ENCODE assay signal across 1 cellular context in genomic region chr11:47642099-47642855, GRCh38.
TF ChIP-seq lines count a peak whose summit lies in the region.

Gene MTCH2, minus strand, starts transcription at chr11:47642559. Its CDS starts 94 bp downstream, at chr11:47642465.

TF ChIP-seq in K562, 482 proteins besides CTCF, POLR2A, EP300 and RAD21 (continued from another document):
- TF ChIP-seq SPI1 (IDR thresholded peaks at IDR 0.05; ENCODE audit: borderline replicate concordance, low read depth, low read length) (no peak), SMAD3 (CRISPR knock-in tag; conservative IDR thresholded peaks at IDR 0.05) (no peak), HDGF (IDR thresholded peaks at IDR 0.05) (no peak), SRF (CRISPR knock-in tag; IDR thresholded peaks at IDR 0.05) (no peak), PHB (CRISPR knock-in tag; IDR thresholded peaks at IDR 0.05) (no peak), CCNT2 (IDR thresholded peaks at IDR 0.05; ENCODE audit: borderline replicate concordance, extremely low read depth, insufficient read length, low read depth, low read length) (peak; percentile 92), HLTF (IDR thresholded peaks at IDR 0.05) (peak; percentile 45; the same call in 1 of the 2 replicates), FOXP1 (CRISPR knock-in tag; IDR thresholded peaks at IDR 0.05) (peak; percentile 90), HOMEZ (CRISPR knock-in tag; IDR thresholded peaks at IDR 0.05) (no peak), MYNN (IDR thresholded peaks at IDR 0.05) (no peak), MYNN (CRISPR knock-in tag; IDR thresholded peaks at IDR 0.05) (no peak), SRSF7 (optimal IDR thresholded peaks at IDR 0.05; ENCODE audit: low read depth, low read length) (no peak), RBFOX2 (IDR thresholded peaks at IDR 0.05; ENCODE audit: low read depth, low read length) (peak; percentile 98), ZNF282 (CRISPR knock-in tag; IDR thresholded peaks at IDR 0.05) (0 out of 2 replicates have a peak, but pooled peaks have one; percentile 76), NCOR1 (IDR thresholded peaks at IDR 0.05) (peak; percentile 15; the same call in 1 of the 2 replicates), KLF16 (IDR thresholded peaks at IDR 0.05) (peak; percentile 59; the same call in 1 of the 2 replicates), RFX5 (IDR thresholded peaks at IDR 0.05; ENCODE audit: low read depth, low read length) (no peak), DPF2 (IDR thresholded peaks at IDR 0.05) (no peak; the same call in 1 of the 2 replicates), CTCFL (IDR thresholded peaks at IDR 0.05; ENCODE audit: borderline replicate concordance, insufficient read depth, low read depth, low read length, poor library complexity, severe bottlenecking) (peak; percentile 98), E2F8 (IDR thresholded peaks at IDR 0.05; ENCODE audit: low read depth, partially characterized antibody) (peak; percentile 31), RBM22 (IDR thresholded peaks at IDR 0.05; ENCODE audit: low read depth, low read length, poor library complexity, severe bottlenecking) (peak; percentile 57), RBM34 (IDR thresholded peaks at IDR 0.05; ENCODE audit: borderline replicate concordance, insufficient read depth, low read length) (no peak), ZBTB7A (IDR thresholded peaks at IDR 0.05; ENCODE audit: borderline replicate concordance, control insufficient read depth, low read depth, low read length) (peak; percentile 16; the same call in 1 of the 2 replicates), ZNF143 (CRISPR knock-in tag; IDR thresholded peaks at IDR 0.05) (peak; percentile 58; the same call in 1 of the 2 replicates), THRB (CRISPR knock-in tag; conservative IDR thresholded peaks at IDR 0.05) (no peak), ZNF445 (CRISPR knock-in tag; IDR thresholded peaks at IDR 0.05; ENCODE audit: low read depth) (no peak), ZNF239 (CRISPR knock-in tag; IDR thresholded peaks at IDR 0.05) (no peak), TCF7 (IDR thresholded peaks at IDR 0.05; ENCODE audit: borderline replicate concordance) (no peak), FOXK2 (conservative IDR thresholded peaks at IDR 0.05 in 1 of 2, IDR thresholded peaks at IDR 0.05 in 1 of 2; ENCODE audit: low read depth in 2 of 2) (peak in 1 of 2 experiments; percentile 76; a peak in 2 of 4 replicates), TAF1 (IDR thresholded peaks at IDR 0.05; ENCODE audit: control insufficient read depth, extremely low read depth, insufficient read depth, low read length, severe bottlenecking) (peak; percentile 91), SMAD1 (IDR thresholded peaks at IDR 0.05; ENCODE audit: low read depth, low read length, partially characterized antibody) (peak; percentile 15)
- TF ChIP-seq, protein P1, sequence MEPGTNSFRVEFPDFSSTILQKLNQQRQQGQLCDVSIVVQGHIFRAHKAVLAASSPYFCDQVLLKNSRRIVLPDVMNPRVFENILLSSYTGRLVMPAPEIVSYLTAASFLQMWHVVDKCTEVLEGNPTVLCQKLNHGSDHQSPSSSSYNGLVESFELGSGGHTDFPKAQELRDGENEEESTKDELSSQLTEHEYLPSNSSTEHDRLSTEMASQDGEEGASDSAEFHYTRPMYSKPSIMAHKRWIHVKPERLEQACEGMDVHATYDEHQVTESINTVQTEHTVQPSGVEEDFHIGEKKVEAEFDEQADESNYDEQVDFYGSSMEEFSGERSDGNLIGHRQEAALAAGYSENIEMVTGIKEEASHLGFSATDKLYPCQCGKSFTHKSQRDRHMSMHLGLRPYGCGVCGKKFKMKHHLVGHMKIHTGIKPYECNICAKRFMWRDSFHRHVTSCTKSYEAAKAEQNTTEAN (CRISPR knock-in tag; IDR thresholded peaks at IDR 0.05) = 0 out of 2 replicates have a peak, but pooled peaks have one; percentile 36
- TF ChIP-seq, protein P2, sequence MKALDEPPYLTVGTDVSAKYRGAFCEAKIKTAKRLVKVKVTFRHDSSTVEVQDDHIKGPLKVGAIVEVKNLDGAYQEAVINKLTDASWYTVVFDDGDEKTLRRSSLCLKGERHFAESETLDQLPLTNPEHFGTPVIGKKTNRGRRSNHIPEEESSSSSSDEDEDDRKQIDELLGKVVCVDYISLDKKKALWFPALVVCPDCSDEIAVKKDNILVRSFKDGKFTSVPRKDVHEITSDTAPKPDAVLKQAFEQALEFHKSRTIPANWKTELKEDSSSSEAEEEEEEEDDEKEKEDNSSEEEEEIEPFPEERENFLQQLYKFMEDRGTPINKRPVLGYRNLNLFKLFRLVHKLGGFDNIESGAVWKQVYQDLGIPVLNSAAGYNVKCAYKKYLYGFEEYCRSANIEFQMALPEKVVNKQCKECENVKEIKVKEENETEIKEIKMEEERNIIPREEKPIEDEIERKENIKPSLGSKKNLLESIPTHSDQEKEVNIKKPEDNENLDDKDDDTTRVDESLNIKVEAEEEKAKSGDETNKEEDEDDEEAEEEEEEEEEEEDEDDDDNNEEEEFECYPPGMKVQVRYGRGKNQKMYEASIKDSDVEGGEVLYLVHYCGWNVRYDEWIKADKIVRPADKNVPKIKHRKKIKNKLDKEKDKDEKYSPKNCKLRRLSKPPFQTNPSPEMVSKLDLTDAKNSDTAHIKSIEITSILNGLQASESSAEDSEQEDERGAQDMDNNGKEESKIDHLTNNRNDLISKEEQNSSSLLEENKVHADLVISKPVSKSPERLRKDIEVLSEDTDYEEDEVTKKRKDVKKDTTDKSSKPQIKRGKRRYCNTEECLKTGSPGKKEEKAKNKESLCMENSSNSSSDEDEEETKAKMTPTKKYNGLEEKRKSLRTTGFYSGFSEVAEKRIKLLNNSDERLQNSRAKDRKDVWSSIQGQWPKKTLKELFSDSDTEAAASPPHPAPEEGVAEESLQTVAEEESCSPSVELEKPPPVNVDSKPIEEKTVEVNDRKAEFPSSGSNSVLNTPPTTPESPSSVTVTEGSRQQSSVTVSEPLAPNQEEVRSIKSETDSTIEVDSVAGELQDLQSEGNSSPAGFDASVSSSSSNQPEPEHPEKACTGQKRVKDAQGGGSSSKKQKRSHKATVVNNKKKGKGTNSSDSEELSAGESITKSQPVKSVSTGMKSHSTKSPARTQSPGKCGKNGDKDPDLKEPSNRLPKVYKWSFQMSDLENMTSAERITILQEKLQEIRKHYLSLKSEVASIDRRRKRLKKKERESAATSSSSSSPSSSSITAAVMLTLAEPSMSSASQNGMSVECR (CRISPR knock-in tag; IDR thresholded peaks at IDR 0.05) = peak; percentile 82
TF ChIP-seq in K562: peak in this region for 140.
